ENCODE assay signal across 1 cellular context in the genomic region with DNA sequence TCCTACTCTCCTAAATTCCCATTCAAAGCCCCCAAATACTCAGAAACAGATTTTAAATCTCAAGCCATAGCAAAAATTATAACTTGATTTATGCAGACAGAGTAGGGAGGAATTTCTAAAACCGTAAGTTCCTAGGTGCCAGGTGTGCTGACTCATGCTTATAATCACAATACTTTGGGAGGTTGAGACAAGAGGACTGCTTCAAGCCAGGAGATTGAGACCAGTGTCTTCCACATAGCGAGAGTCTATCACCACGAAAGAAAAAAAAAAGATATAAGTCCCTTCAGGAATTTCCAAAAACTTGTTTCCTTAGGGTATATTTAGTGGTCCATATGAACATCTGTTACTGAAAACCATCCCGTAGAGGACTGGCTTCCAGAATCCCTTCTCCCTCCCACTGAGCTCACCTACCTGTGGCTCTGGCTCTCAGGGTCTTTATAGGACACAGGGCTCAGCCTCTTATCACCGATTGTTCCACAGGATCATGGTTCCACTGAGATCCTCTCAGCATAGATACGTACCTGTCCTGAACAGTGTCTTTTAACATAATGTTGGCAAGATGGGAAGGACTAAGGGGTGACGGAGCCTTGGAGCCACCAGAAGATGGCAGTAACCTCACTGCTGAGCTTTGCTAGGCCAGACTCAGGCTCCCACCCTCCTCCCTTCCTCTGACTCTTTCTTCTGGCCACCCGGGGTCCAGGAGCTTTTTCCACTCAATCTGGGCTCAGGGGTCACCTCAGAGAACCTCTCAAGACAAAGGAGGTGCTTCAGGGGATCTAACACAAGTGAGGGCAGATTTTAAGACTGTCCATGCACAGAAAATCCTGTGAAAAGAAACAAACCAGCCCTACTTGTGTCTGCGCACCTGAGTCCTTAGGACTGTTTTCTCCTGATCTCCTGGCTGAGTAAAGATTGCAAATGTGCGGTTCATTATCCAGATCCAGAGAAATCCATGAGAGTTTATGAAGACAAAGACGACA.
TF ChIP-seq lines count a peak whose summit lies in the region.

No MANE protein-coding gene starts in this region.

TF ChIP-seq in K562, 482 proteins besides CTCF, POLR2A, EP300 and RAD21 (continued from another document and continues in another):
- TF ChIP-seq, protein P1, sequence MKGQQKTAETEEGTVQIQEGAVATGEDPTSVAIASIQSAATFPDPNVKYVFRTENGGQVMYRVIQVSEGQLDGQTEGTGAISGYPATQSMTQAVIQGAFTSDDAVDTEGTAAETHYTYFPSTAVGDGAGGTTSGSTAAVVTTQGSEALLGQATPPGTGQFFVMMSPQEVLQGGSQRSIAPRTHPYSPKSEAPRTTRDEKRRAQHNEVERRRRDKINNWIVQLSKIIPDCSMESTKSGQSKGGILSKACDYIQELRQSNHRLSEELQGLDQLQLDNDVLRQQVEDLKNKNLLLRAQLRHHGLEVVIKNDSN (CRISPR knock-in tag; IDR thresholded peaks at IDR 0.05): 0 out of 2 replicates have a peak, but pooled peaks have one; percentile 7
- TF ChIP-seq NELFE (IDR thresholded peaks at IDR 0.05; ENCODE audit: insufficient read depth, insufficient read length) (no peak), KLF16 (IDR thresholded peaks at IDR 0.05) (peak; percentile 20; the same call in 1 of the 2 replicates), ZNF224 (CRISPR knock-in tag; IDR thresholded peaks at IDR 0.05) (peak; percentile 80; the same call in 1 of the 2 replicates), NFE2 (IDR thresholded peaks at IDR 0.05; ENCODE audit: low read depth) (peak; percentile 89), POLR2AphosphoS2 (IDR thresholded peaks at IDR 0.05; ENCODE audit: low read length) (no peak), FOSL1 (tag; conservative IDR thresholded peaks at IDR 0.05) (0 out of 2 replicates have a peak, but pooled peaks have one; percentile 39), MBD2 (IDR thresholded peaks at IDR 0.05; ENCODE audit: borderline replicate concordance, low read depth) (no peak; the same call in 1 of the 2 replicates), XRCC5 (IDR thresholded peaks at IDR 0.05; ENCODE audit: low read depth, low read length) (peak; percentile 97), U2AF1 (optimal IDR thresholded peaks at IDR 0.05; ENCODE audit: low read depth, low read length) (no peak), CEBPB (tag; IDR thresholded peaks at IDR 0.05) (no peak), THRAP3 (IDR thresholded peaks at IDR 0.05; ENCODE audit: borderline replicate concordance) (no peak), TBL1XR1 (IDR thresholded peaks at IDR 0.05; ENCODE audit: low read length in 2 of 2) (no peak), TCF7 (IDR thresholded peaks at IDR 0.05; ENCODE audit: borderline replicate concordance) (no peak), ZNF263 (CRISPR knock-in tag; IDR thresholded peaks at IDR 0.05; ENCODE audit: borderline replicate concordance) (peak; percentile 89), BRCA1 (IDR thresholded peaks at IDR 0.05) (no peak), BRCA1 (CRISPR knock-in tag; IDR thresholded peaks at IDR 0.05) (no peak), MAZ (CRISPR knock-in tag; conservative IDR thresholded peaks at IDR 0.05 in 1 of 2, IDR thresholded peaks at IDR 0.05 in 1 of 2) (peak in 1 of 2 experiments; percentile 26; a peak in 2 of 4 replicates), ZNF668 (CRISPR knock-in tag; IDR thresholded peaks at IDR 0.05) (0 out of 2 replicates have a peak, but pooled peaks have one; percentile 61), ZNF699 (CRISPR knock-in tag; IDR thresholded peaks at IDR 0.05; ENCODE audit: insufficient replicate concordance) (no peak), TAF9B (IDR thresholded peaks at IDR 0.05; ENCODE audit: partially characterized antibody) (no peak), RUNX1 (IDR thresholded peaks at IDR 0.05; ENCODE audit: low read depth) (0 out of 2 replicates have a peak, but pooled peaks have one; percentile 80), SMAD4 (CRISPR knock-in tag; conservative IDR thresholded peaks at IDR 0.05) (peak; percentile 33; the same call in 1 of the 2 replicates), POU5F1 (IDR thresholded peaks at IDR 0.05; ENCODE audit: borderline replicate concordance, low read depth, low read length, partially characterized antibody) (no peak), ZKSCAN1 (IDR thresholded peaks at IDR 0.05; ENCODE audit: low read depth, low read length) (no peak), FOXA3 (CRISPR knock-in tag; conservative IDR thresholded peaks at IDR 0.05 in 1 of 2, IDR thresholded peaks at IDR 0.05 in 1 of 2) (peak in 1 of 2 experiments; percentile 67; a peak in 1 of 4 replicates), KDM4B (IDR thresholded peaks at IDR 0.05; ENCODE audit: borderline replicate concordance in 2 of 2, low read depth in 1 of 2) (0 out of 4 replicates have a peak, but pooled peaks of 1 of the 2 experiments have one; percentile 64), SP2 (IDR thresholded peaks at IDR 0.05; ENCODE audit: extremely low read depth, low read depth, low read length, poor library complexity, severe bottlenecking) (no peak), SMARCE1 (IDR thresholded peaks at IDR 0.05) (no peak)
- TF ChIP-seq, protein P2, sequence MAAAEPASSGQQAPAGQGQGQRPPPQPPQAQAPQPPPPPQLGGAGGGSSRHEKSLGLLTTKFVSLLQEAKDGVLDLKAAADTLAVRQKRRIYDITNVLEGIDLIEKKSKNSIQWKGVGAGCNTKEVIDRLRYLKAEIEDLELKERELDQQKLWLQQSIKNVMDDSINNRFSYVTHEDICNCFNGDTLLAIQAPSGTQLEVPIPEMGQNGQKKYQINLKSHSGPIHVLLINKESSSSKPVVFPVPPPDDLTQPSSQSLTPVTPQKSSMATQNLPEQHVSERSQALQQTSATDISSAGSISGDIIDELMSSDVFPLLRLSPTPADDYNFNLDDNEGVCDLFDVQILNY (CRISPR knock-in tag; IDR thresholded peaks at IDR 0.05): no peak
- TF ChIP-seq, protein P3, sequence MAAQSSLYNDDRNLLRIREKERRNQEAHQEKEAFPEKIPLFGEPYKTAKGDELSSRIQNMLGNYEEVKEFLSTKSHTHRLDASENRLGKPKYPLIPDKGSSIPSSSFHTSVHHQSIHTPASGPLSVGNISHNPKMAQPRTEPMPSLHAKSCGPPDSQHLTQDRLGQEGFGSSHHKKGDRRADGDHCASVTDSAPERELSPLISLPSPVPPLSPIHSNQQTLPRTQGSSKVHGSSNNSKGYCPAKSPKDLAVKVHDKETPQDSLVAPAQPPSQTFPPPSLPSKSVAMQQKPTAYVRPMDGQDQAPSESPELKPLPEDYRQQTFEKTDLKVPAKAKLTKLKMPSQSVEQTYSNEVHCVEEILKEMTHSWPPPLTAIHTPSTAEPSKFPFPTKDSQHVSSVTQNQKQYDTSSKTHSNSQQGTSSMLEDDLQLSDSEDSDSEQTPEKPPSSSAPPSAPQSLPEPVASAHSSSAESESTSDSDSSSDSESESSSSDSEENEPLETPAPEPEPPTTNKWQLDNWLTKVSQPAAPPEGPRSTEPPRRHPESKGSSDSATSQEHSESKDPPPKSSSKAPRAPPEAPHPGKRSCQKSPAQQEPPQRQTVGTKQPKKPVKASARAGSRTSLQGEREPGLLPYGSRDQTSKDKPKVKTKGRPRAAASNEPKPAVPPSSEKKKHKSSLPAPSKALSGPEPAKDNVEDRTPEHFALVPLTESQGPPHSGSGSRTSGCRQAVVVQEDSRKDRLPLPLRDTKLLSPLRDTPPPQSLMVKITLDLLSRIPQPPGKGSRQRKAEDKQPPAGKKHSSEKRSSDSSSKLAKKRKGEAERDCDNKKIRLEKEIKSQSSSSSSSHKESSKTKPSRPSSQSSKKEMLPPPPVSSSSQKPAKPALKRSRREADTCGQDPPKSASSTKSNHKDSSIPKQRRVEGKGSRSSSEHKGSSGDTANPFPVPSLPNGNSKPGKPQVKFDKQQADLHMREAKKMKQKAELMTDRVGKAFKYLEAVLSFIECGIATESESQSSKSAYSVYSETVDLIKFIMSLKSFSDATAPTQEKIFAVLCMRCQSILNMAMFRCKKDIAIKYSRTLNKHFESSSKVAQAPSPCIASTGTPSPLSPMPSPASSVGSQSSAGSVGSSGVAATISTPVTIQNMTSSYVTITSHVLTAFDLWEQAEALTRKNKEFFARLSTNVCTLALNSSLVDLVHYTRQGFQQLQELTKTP (IDR thresholded peaks at IDR 0.05; ENCODE audit: low read depth in 1 of 2, partially characterized antibody in 2 of 2): no peak
- TF ChIP-seq, protein P4, sequence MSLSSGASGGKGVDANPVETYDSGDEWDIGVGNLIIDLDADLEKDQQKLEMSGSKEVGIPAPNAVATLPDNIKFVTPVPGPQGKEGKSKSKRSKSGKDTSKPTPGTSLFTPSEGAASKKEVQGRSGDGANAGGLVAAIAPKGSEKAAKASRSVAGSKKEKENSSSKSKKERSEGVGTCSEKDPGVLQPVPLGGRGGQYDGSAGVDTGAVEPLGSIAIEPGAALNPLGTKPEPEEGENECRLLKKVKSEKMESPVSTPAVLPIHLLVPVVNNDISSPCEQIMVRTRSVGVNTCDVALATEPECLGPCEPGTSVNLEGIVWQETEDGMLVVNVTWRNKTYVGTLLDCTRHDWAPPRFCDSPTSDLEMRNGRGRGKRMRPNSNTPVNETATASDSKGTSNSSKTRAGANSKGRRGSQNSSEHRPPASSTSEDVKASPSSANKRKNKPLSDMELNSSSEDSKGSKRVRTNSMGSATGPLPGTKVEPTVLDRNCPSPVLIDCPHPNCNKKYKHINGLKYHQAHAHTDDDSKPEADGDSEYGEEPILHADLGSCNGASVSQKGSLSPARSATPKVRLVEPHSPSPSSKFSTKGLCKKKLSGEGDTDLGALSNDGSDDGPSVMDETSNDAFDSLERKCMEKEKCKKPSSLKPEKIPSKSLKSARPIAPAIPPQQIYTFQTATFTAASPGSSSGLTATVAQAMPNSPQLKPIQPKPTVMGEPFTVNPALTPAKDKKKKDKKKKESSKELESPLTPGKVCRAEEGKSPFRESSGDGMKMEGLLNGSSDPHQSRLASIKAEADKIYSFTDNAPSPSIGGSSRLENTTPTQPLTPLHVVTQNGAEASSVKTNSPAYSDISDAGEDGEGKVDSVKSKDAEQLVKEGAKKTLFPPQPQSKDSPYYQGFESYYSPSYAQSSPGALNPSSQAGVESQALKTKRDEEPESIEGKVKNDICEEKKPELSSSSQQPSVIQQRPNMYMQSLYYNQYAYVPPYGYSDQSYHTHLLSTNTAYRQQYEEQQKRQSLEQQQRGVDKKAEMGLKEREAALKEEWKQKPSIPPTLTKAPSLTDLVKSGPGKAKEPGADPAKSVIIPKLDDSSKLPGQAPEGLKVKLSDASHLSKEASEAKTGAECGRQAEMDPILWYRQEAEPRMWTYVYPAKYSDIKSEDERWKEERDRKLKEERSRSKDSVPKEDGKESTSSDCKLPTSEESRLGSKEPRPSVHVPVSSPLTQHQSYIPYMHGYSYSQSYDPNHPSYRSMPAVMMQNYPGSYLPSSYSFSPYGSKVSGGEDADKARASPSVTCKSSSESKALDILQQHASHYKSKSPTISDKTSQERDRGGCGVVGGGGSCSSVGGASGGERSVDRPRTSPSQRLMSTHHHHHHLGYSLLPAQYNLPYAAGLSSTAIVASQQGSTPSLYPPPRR (CRISPR knock-in tag; IDR thresholded peaks at IDR 0.05; ENCODE audit: borderline replicate concordance): 0 out of 2 replicates have a peak, but pooled peaks have one; percentile 24
- TF ChIP-seq, protein P5, sequence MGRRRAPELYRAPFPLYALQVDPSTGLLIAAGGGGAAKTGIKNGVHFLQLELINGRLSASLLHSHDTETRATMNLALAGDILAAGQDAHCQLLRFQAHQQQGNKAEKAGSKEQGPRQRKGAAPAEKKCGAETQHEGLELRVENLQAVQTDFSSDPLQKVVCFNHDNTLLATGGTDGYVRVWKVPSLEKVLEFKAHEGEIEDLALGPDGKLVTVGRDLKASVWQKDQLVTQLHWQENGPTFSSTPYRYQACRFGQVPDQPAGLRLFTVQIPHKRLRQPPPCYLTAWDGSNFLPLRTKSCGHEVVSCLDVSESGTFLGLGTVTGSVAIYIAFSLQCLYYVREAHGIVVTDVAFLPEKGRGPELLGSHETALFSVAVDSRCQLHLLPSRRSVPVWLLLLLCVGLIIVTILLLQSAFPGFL (CRISPR knock-in tag; IDR thresholded peaks at IDR 0.05): 0 out of 2 replicates have a peak, but pooled peaks have one; percentile 81
- TF ChIP-seq, protein P6, sequence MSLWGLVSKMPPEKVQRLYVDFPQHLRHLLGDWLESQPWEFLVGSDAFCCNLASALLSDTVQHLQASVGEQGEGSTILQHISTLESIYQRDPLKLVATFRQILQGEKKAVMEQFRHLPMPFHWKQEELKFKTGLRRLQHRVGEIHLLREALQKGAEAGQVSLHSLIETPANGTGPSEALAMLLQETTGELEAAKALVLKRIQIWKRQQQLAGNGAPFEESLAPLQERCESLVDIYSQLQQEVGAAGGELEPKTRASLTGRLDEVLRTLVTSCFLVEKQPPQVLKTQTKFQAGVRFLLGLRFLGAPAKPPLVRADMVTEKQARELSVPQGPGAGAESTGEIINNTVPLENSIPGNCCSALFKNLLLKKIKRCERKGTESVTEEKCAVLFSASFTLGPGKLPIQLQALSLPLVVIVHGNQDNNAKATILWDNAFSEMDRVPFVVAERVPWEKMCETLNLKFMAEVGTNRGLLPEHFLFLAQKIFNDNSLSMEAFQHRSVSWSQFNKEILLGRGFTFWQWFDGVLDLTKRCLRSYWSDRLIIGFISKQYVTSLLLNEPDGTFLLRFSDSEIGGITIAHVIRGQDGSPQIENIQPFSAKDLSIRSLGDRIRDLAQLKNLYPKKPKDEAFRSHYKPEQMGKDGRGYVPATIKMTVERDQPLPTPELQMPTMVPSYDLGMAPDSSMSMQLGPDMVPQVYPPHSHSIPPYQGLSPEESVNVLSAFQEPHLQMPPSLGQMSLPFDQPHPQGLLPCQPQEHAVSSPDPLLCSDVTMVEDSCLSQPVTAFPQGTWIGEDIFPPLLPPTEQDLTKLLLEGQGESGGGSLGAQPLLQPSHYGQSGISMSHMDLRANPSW (CRISPR knock-in tag; IDR thresholded peaks at IDR 0.05): peak; percentile 88; the same call in 1 of the 2 replicates
- TF ChIP-seq, protein P7, sequence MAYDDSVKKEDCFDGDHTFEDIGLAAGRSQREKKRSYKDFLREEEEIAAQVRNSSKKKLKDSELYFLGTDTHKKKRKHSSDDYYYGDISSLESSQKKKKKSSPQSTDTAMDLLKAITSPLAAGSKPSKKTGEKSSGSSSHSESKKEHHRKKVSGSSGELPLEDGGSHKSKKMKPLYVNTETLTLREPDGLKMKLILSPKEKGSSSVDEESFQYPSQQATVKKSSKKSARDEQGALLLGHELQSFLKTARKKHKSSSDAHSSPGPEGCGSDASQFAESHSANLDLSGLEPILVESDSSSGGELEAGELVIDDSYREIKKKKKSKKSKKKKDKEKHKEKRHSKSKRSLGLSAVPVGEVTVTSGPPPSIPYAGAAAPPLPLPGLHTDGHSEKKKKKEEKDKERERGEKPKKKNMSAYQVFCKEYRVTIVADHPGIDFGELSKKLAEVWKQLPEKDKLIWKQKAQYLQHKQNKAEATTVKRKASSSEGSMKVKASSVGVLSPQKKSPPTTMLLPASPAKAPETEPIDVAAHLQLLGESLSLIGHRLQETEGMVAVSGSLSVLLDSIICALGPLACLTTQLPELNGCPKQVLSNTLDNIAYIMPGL (CRISPR knock-in tag; IDR thresholded peaks at IDR 0.05): peak; percentile 83
- TF ChIP-seq, protein P8, sequence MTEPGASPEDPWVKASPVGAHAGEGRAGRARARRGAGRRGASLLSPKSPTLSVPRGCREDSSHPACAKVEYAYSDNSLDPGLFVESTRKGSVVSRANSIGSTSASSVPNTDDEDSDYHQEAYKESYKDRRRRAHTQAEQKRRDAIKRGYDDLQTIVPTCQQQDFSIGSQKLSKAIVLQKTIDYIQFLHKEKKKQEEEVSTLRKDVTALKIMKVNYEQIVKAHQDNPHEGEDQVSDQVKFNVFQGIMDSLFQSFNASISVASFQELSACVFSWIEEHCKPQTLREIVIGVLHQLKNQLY (CRISPR knock-in tag; conservative IDR thresholded peaks at IDR 0.05): peak in 1 of 2 experiments; percentile 56; a peak in 2 of 4 replicates
